ENCODE assay signal across 17 cellular contexts in the genomic region with DNA sequence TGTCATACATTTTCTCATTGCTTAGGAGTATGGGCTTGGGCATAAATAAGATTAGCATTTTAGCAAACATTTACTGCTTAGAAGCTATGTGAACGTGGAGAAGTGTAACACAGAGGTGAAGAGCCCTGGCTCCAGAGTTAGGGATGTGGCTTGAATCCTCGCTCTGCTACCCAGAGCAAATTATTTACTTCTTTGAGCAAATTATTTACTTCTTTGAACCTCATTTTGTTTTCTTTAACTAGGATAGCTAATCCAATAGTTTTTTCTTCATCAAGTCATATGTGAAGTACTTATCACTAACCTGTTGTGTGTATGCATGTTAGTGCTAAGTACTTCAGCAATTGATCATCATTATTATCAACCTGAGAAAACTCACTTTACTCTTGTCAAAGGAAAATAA. TPM values are rescaled to one million over a fixed set of nuclear protein-coding genes. Genes with fewer than 3 reads are reported as not detected.
DNase-seq lines count a peak whose midpoint lies in the region; ATAC-seq and TF ChIP-seq lines count a peak whose summit lies in the region.
"Had no signal": no experiment of that assay in that cellular context is flagged by ENCODE, and none has a peak within 500 bp of the region (broad histone marks: within the 10 kb centered on the region; RNA-seq: fewer than 3 reads in every experiment).

No MANE protein-coding gene starts in this region.

- H3K9me3 ChIP-seq in MM.1S (replicated peaks; ENCODE audit: insufficient read depth, low read length) (no peaks in the 10 kb centered on the region), mesenchymal stem cell (ENCODE audit: control insufficient read depth, low read length) (peaks cover 4% of the 10 kb centered on the region), right lobe of liver (no peaks in the 10 kb centered on the region)
- H3K9me3 ChIP-seq: MG63 had no signal

- H2BK15ac ChIP-seq in mesenchymal stem cell (ENCODE audit: low read depth, poor library complexity, severe bottlenecking): no peak overlapping the region

- H4K91ac ChIP-seq in mesenchymal stem cell (ENCODE audit: low read length): no peak overlapping the region

- DNase-seq in MM.1S (no peak), epithelial cell of prostate (ENCODE audit: low read depth, low spot score) (no peak), mesenchymal stem cell (no peak), right lobe of liver (no peak), NCI-H2029 treated with DMSO at 0.1 percent for 48 hours (lab: John Stamatoyannopoulos, UW) (no peak), inferior parietal cortex (ENCODE audit: extremely low spot score) (no peak)
- DNase-seq: C1 segment of cervical spinal cord, DMS153, NCI-H1105, NCI-H1694, NCI-H2107, NCI-H524 treated with DMSO at 0.1 percent for 48 hours, SW 1271 had no signal

- no peaks in the 10 kb centered on the region for H3K9me2 ChIP-seq in MM.1S (replicated peaks; ENCODE audit: insufficient read depth, low read length)

- 0 out of 2 replicates have a peak overlapping the region, but pooled peaks have one; percentile 64 for H2AFZ ChIP-seq in MM.1S (ENCODE audit: low read length)
- no peak overlapping the region for H2AFZ ChIP-seq in mesenchymal stem cell (ENCODE audit: low read depth, low read length)

- H4K8ac ChIP-seq in mesenchymal stem cell (ENCODE audit: low read length): no peak overlapping the region

- intact Hi-C loops in right lobe of liver (cut with DNase I): no loop called here

- H3K4me3 ChIP-seq in MM.1S (ENCODE audit: low read length) (no peak overlapping the region), mesenchymal stem cell (ENCODE audit: insufficient read depth in 1 of 2, low read depth in 1 of 2, low read length in 2 of 2) (no peak overlapping the region), right lobe of liver (no peak overlapping the region)
- H3K4me3 ChIP-seq: MG63 had no signal

- H3K4me1 ChIP-seq in MM.1S (ENCODE audit: low read length) (peaks cover 14% of the 10 kb centered on the region), mesenchymal stem cell (ENCODE audit: control insufficient read depth, insufficient read depth, low read depth, low read length) (peaks cover 3% of the 10 kb centered on the region), right lobe of liver (no peaks in the 10 kb centered on the region)

- H3K36me3 ChIP-seq in MM.1S (replicated peaks; ENCODE audit: insufficient read depth, low read length) (no peaks in the 10 kb centered on the region), mesenchymal stem cell (ENCODE audit: control insufficient read depth in 1 of 2, insufficient read depth in 2 of 2, low read depth in 1 of 2, low read length in 2 of 2) (no peaks in the 10 kb centered on the region), right lobe of liver (no peaks in the 10 kb centered on the region)
- H3K36me3 ChIP-seq: MG63 had no signal

- H3K18ac ChIP-seq in mesenchymal stem cell (ENCODE audit: low read depth in 1 of 2, low read length in 2 of 2): no peak overlapping the region

- no peak overlapping the region for H3K23ac ChIP-seq in mesenchymal stem cell (ENCODE audit: low read length in 2 of 2)

- no peaks in the 10 kb centered on the region; the same call in 1 of the 2 replicates for H3F3A ChIP-seq in MM.1S (ENCODE audit: insufficient read depth, low read length)

- no peak overlapping the region for H2BK12ac ChIP-seq in mesenchymal stem cell (ENCODE audit: low read length in 2 of 2)

- H2BK120ac ChIP-seq in mesenchymal stem cell (ENCODE audit: low read depth, low read length): no peak overlapping the region

- no peak overlapping the region for H3K4ac ChIP-seq in mesenchymal stem cell (ENCODE audit: low read depth in 1 of 2, low read length in 2 of 2)

- no peaks in the 10 kb centered on the region for H3K79me1 ChIP-seq in mesenchymal stem cell (replicated peaks; ENCODE audit: low read length, poor library complexity, severe bottlenecking)

- no peaks in the 10 kb centered on the region for H4K20me1 ChIP-seq in MM.1S (ENCODE audit: insufficient read depth, low read length)

- H3K27ac ChIP-seq in MM.1S (ENCODE audit: low read length): no peak overlapping the region
- peak overlapping the region; percentile 96 for H3K27ac ChIP-seq in epithelial cell of prostate
- H3K27ac ChIP-seq in mesenchymal stem cell (ENCODE audit: low read length, poor library complexity, severe bottlenecking): peak overlapping the region; percentile 45
- H3K27ac ChIP-seq in right lobe of liver: no peak overlapping the region

- 100% methylated on average over 1 of the region's 2 CpGs for WGBS in mesenchymal stem cell
- 65% methylated on average over 2 of the region's 2 CpGs for WGBS in right lobe of liver (ENCODE audit: insufficient coverage, low coverage, low lambda C conversion rate, missing lambda C conversion rate)

- no peak overlapping the region for H3K14ac ChIP-seq in mesenchymal stem cell (ENCODE audit: low read length in 2 of 2)

- TF ChIP-seq POLR2A in right lobe of liver (IDR thresholded peaks at IDR 0.05): no peak

- H2AK5ac ChIP-seq in mesenchymal stem cell (ENCODE audit: low read length, severe bottlenecking): no peak overlapping the region

- no peaks in the 10 kb centered on the region for H3K79me2 ChIP-seq in MM.1S (ENCODE audit: low read length)

- H3K27me3 ChIP-seq in MM.1S (replicated peaks; ENCODE audit: insufficient read depth, low read length) (no peaks in the 10 kb centered on the region), mesenchymal stem cell (ENCODE audit: control insufficient read depth in 1 of 2, insufficient read depth in 1 of 2, low read length in 2 of 2) (no peaks in the 10 kb centered on the region), right lobe of liver (no peaks in the 10 kb centered on the region)
- H3K27me3 ChIP-seq: MG63 had no signal

- no peak overlapping the region for H3K4me2 ChIP-seq in MM.1S (ENCODE audit: low read depth, low read length)
- H3K4me2 ChIP-seq in mesenchymal stem cell (ENCODE audit: low read length, poor library complexity, severe bottlenecking): no peak overlapping the region
- H3K4me2 ChIP-seq: KMS-11 had no signal

- ATAC-seq in GM18861 (IDR thresholded peaks at IDR 0.05; ENCODE audit: unreplicated experiment): peak; percentile 47
- ATAC-seq in right lobe of liver: no peak
- ATAC-seq in GM21619 (IDR thresholded peaks at IDR 0.05; ENCODE audit: unreplicated experiment): no peak

- no peak overlapping the region for H2BK5ac ChIP-seq in mesenchymal stem cell (ENCODE audit: low read depth, low read length, poor library complexity, severe bottlenecking)

- no peak for TF ChIP-seq CTCF in MM.1S (IDR thresholded peaks at IDR 0.05; ENCODE audit: low read length)
- TF ChIP-seq CTCF in right lobe of liver (IDR thresholded peaks at IDR 0.05): no peak

- H3K9ac ChIP-seq in MM.1S (ENCODE audit: low read length) (no peak overlapping the region), mesenchymal stem cell (ENCODE audit: low read length) (no peak overlapping the region)
- H3K9ac ChIP-seq: KMS-11 had no signal

RNA-seq across cellular contexts. Expression of a gene that starts 10.7 kb away (rescaled TPM):
- polyA plus RNA-seq in mesenchymal stem cell (2013, experiment 1 of 2): 33.5 TPM
- polyA plus RNA-seq in mesenchymal stem cell (2013, experiment 2 of 2): 31.9 TPM
- 10 to 100 TPM; 15.5 to 32.9 (median 26.0) TPM for total RNA-seq in right lobe of liver

Comparison
In these comparisons a context has a peak if more than half of its experiments do, and no peak if none do; other contexts are left out.
1. H3K27ac ChIP-seq: peak in epithelial cell of prostate (single experiment) and mesenchymal stem cell (single experiment); none in MM.1S (single experiment) and right lobe of liver (0 of 3).